In the genomic region with DNA sequence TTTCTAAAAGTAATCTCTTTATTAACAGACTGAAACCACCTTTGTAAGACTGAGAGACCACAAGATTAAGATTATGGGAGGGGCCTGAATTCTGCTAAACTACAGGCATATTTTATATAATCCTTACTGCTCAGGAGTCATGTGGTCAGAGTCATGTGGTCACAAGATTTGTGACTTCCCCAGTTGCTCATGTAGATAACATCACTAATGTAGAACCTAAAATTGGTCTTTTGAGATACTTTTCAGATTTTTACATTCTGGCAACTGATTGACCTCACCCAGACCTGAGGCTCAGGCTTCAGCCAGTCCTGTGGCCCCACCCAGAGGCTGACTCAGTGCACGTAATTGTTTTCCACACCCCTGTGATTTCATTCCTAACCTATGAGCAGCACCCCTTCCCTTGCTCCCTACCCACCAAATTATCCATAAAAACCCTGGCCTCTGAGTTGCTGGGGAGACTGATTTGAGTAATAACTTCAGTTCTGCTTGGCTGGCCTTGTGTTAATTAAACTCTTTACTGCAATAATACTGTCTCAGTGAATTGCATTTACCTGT, we compare ENCODE assay signal across 9 cellular contexts.
DNase-seq lines count a peak whose midpoint lies in the region; ATAC-seq and TF ChIP-seq lines count a peak whose summit lies in the region.
"Had no signal": no experiment of that assay in that cellular context is flagged by ENCODE, and none has a peak within 500 bp of the region (broad histone marks: within the 10 kb centered on the region; RNA-seq: fewer than 3 reads in every experiment).

No MANE protein-coding gene starts in this region.

- H3K4me1 Mint-ChIP-seq in nephron progenitor cell, result peaks cover 60% of the 10 kb centered on the region

- H3K9me3 Mint-ChIP-seq in nephron progenitor cell, result peaks cover 3% of the 10 kb centered on the region
- H3K9me3 Mint-ChIP-seq: IgD-negative memory B cell had no signal

- H3K4me3 ChIP-seq in choroid plexus epithelial cell (ENCODE audit: low read depth, low read length), result no peak overlapping the region

- H3K27me3 Mint-ChIP-seq in nephron progenitor cell (ENCODE audit: low read depth, poor library complexity), result no peaks in the 10 kb centered on the region
- H3K27me3 Mint-ChIP-seq: IgD-negative memory B cell had no signal

- H3K36me3 Mint-ChIP-seq in nephron progenitor cell (ENCODE audit: low read depth), result no peaks in the 10 kb centered on the region

- peak; percentile 63 for ATAC-seq in HG03159 (IDR thresholded peaks at IDR 0.05; ENCODE audit: unreplicated experiment)
- peak; percentile 89 for ATAC-seq in SK-N-SH treated with all-trans-retinoic acid at 6 μM for 48 hours
- no peak for ATAC-seq in GM18519 (IDR thresholded peaks at IDR 0.05; ENCODE audit: low FRiP score, unreplicated experiment)

- peak; percentile 61 for TF ChIP-seq CTCF in GM13977 (IDR thresholded peaks at IDR 0.05; ENCODE audit: extremely low read depth, insufficient read depth, missing control alignments)
- peak; percentile 46 for TF ChIP-seq CTCF in choroid plexus epithelial cell (conservative IDR thresholded peaks at IDR 0.05; ENCODE audit: low read depth, low read length)
- TF ChIP-seq CTCF in nephron progenitor cell (IDR thresholded peaks at IDR 0.05), result no peak

- no peak overlapping the region for H3K4me3 Mint-ChIP-seq in nephron progenitor cell
- H3K4me3 Mint-ChIP-seq: IgD-negative memory B cell had no signal

- in situ Hi-C loops in GM13977 (cut with MboI; ENCODE audit: low pct_unique_long_range_greater_than_20kb, low sequenced_read_pairs, unreplicated experiment), result loop anchor here (10.0 kb wide), 1 partner anchor 168 kb away; no protein-coding TSS in a partner anchor

- peak; percentile 84 for DNase-seq in AG08395 (ENCODE audit: low spot score)
- DNase-seq in GM13977 (ENCODE audit: low spot score), result no peak
- DNase-seq in choroid plexus epithelial cell (ENCODE audit: low read depth), result peak; percentile 82
- peak; percentile 9 for DNase-seq in nephron progenitor cell
- no peak for DNase-seq in HuH-7.5 (ENCODE audit: low spot score)

- H3K27ac Mint-ChIP-seq in nephron progenitor cell, result no peak overlapping the region
- H3K27ac Mint-ChIP-seq: IgD-negative memory B cell had no signal

TF ChIP-seq in SK-N-SH treated with all-trans-retinoic acid at 6 μM for 48 hours, 23 proteins besides CTCF, POLR2A, EP300 and RAD21:
- TF ChIP-seq PPARA (CRISPR knock-in tag; IDR thresholded peaks at IDR 0.05; ENCODE audit: borderline replicate concordance), result no peak
- TF ChIP-seq ZNF8 (CRISPR knock-in tag; IDR thresholded peaks at IDR 0.05), result no peak
- TF ChIP-seq, protein P1, sequence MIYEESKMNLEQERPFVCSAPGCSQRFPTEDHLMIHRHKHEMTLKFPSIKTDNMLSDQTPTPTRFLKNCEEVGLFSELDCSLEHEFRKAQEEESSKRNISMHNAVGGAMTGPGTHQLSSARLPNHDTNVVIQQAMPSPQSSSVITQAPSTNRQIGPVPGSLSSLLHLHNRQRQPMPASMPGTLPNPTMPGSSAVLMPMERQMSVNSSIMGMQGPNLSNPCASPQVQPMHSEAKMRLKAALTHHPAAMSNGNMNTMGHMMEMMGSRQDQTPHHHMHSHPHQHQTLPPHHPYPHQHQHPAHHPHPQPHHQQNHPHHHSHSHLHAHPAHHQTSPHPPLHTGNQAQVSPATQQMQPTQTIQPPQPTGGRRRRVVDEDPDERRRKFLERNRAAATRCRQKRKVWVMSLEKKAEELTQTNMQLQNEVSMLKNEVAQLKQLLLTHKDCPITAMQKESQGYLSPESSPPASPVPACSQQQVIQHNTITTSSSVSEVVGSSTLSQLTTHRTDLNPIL (CRISPR knock-in tag; IDR thresholded peaks at IDR 0.05; ENCODE audit: low read depth), result no peak
- no peak for TF ChIP-seq OSR1 (CRISPR knock-in tag; IDR thresholded peaks at IDR 0.05)
- TF ChIP-seq ISL1 (CRISPR knock-in tag; IDR thresholded peaks at IDR 0.05), result no peak
- TF ChIP-seq TOX (CRISPR knock-in tag; IDR thresholded peaks at IDR 0.05; ENCODE audit: borderline replicate concordance), result no peak
- no peak for TF ChIP-seq ESRRG (CRISPR knock-in tag; IDR thresholded peaks at IDR 0.05)
- TF ChIP-seq BACH2 (CRISPR knock-in tag; IDR thresholded peaks at IDR 0.05; ENCODE audit: borderline replicate concordance), result no peak
- no peak for TF ChIP-seq GLIS3 (CRISPR knock-in tag; IDR thresholded peaks at IDR 0.05)
- TF ChIP-seq ZFP30 (CRISPR knock-in tag; IDR thresholded peaks at IDR 0.05), result no peak
- no peak for TF ChIP-seq RARB (CRISPR knock-in tag; IDR thresholded peaks at IDR 0.05)
- TF ChIP-seq, protein P2, sequence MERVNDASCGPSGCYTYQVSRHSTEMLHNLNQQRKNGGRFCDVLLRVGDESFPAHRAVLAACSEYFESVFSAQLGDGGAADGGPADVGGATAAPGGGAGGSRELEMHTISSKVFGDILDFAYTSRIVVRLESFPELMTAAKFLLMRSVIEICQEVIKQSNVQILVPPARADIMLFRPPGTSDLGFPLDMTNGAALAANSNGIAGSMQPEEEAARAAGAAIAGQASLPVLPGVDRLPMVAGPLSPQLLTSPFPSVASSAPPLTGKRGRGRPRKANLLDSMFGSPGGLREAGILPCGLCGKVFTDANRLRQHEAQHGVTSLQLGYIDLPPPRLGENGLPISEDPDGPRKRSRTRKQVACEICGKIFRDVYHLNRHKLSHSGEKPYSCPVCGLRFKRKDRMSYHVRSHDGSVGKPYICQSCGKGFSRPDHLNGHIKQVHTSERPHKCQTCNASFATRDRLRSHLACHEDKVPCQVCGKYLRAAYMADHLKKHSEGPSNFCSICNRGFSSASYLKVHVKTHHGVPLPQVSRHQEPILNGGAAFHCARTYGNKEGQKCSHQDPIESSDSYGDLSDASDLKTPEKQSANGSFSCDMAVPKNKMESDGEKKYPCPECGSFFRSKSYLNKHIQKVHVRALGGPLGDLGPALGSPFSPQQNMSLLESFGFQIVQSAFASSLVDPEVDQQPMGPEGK (CRISPR knock-in tag; IDR thresholded peaks at IDR 0.05; ENCODE audit: borderline replicate concordance), result no peak

Comparison
In these comparisons a context has a peak if more than half of its experiments do, and no peak if none do; other contexts are left out.
1. DNase-seq: peak in AG08395 (single experiment), choroid plexus epithelial cell (single experiment) and nephron progenitor cell (single experiment); none in GM13977 (single experiment) and HuH-7.5 (single experiment).